19 cellular contexts compared by ENCODE assay signal in genomic region chr20:33407251-33407650, GRCh38. TPM values are rescaled to one million over a fixed set of nuclear protein-coding genes. Genes with fewer than 3 reads are reported as not detected.
DNase-seq lines count a peak whose midpoint lies in the region; ATAC-seq and TF ChIP-seq lines count a peak whose summit lies in the region.
"Had no signal": no experiment of that assay in that cellular context is flagged by ENCODE, and none has a peak within 500 bp of the region (broad histone marks: within the 10 kb centered on the region; RNA-seq: fewer than 3 reads in every experiment).

No MANE protein-coding gene starts in this region.

- peak overlapping the region; percentile 49 for H3K27ac Mint-ChIP-seq in activated CD8-positive, alpha-beta T cell treated with anti-CD3 and anti-CD28 coated beads, Interleukin-2, amount 10 ng/mL, durations not matched to agents 7 days and 5 days
- H3K27ac Mint-ChIP-seq in memory B cell: peak overlapping the region; percentile 76
- H3K27ac Mint-ChIP-seq: WTC11 had no signal

- H3K36me3 Mint-ChIP-seq in activated CD8-positive, alpha-beta T cell treated with anti-CD3 and anti-CD28 coated beads, Interleukin-2, amount 10 ng/mL, durations not matched to agents 7 days and 5 days (ENCODE audit: low read depth): peaks cover 13% of the 10 kb centered on the region
- peaks cover 10% of the 10 kb centered on the region for H3K36me3 Mint-ChIP-seq in memory B cell

- H3K9me3 Mint-ChIP-seq in activated CD8-positive, alpha-beta T cell treated with anti-CD3 and anti-CD28 coated beads, Interleukin-2, amount 10 ng/mL, durations not matched to agents 7 days and 5 days (ENCODE audit: insufficient read depth): no peaks in the 10 kb centered on the region
- H3K9me3 Mint-ChIP-seq in memory B cell: no peaks in the 10 kb centered on the region

- no peaks in the 10 kb centered on the region for H3K9me3 ChIP-seq in MM.1S (replicated peaks; ENCODE audit: insufficient read depth, low read length)
- H3K9me3 ChIP-seq: adrenal gland had no signal

- peaks cover 10% of the 10 kb centered on the region for H3K4me1 Mint-ChIP-seq in activated CD8-positive, alpha-beta T cell treated with anti-CD3 and anti-CD28 coated beads, Interleukin-2, amount 10 ng/mL, durations not matched to agents 7 days and 5 days (ENCODE audit: low read depth)
- peaks cover 42% of the 10 kb centered on the region for H3K4me1 Mint-ChIP-seq in memory B cell

- no peaks in the 10 kb centered on the region for H3K36me3 ChIP-seq in MM.1S (replicated peaks; ENCODE audit: insufficient read depth, low read length)

- H4K20me1 ChIP-seq in MM.1S (ENCODE audit: insufficient read depth, low read length): no peaks in the 10 kb centered on the region

- H3K27me3 ChIP-seq in MM.1S (replicated peaks; ENCODE audit: insufficient read depth, low read length): no peaks in the 10 kb centered on the region
- H3K27me3 ChIP-seq: adrenal gland had no signal

- no peak overlapping the region for H3K9ac ChIP-seq in MM.1S (ENCODE audit: low read length)

- no peak overlapping the region for H3K4me3 ChIP-seq in MM.1S (ENCODE audit: low read length)
- H3K4me3 ChIP-seq: adrenal gland, coronary artery had no signal

- CTCF ChIA-PET in activated CD8-positive, alpha-beta T cell treated with anti-CD3 and anti-CD28 coated beads, Interleukin-2, amount 10 ng/mL, durations not matched to agents 7 days and 5 days (lab: Charles Lee): no interaction called here

- H3K4me2 ChIP-seq in MM.1S (ENCODE audit: low read depth, low read length): no peak overlapping the region

- no peaks in the 10 kb centered on the region for H3K9me2 ChIP-seq in MM.1S (replicated peaks; ENCODE audit: insufficient read depth, low read length)

- H3K27me3 Mint-ChIP-seq in activated CD8-positive, alpha-beta T cell treated with anti-CD3 and anti-CD28 coated beads, Interleukin-2, amount 10 ng/mL, durations not matched to agents 7 days and 5 days (ENCODE audit: low read depth): no peaks in the 10 kb centered on the region
- H3K27me3 Mint-ChIP-seq in memory B cell: no peaks in the 10 kb centered on the region

- no peak overlapping the region for H3K27ac ChIP-seq in MM.1S (ENCODE audit: low read length)
- H3K27ac ChIP-seq: adrenal gland, coronary artery had no signal

- ATAC-seq in activated CD8-positive, alpha-beta T cell treated with anti-CD3 and anti-CD28 coated beads, Interleukin-2, amount 10 ng/mL, durations not matched to agents 7 days and 5 days: no peak
- no peak for ATAC-seq in memory B cell (ENCODE audit: low read depth)
- no peak for ATAC-seq in HG03280 (IDR thresholded peaks at IDR 0.05; ENCODE audit: unreplicated experiment)
- ATAC-seq in GM18858 (IDR thresholded peaks at IDR 0.05; ENCODE audit: unreplicated experiment): no peak
- ATAC-seq: WTC11 had no signal

- no peaks in the 10 kb centered on the region for H3F3A ChIP-seq in MM.1S (ENCODE audit: insufficient read depth, low read length)

- DNase-seq in EH (ENCODE audit: low read depth) (peak; percentile 29), MV-4-11 (lab: John Stamatoyannopoulos, UW) (peak; percentile 96), memory B cell (ENCODE audit: low spot score in 2 of 2) (no peak), MM.1S (no peak)
- DNase-seq in activated CD8-positive, alpha-beta T cell treated with anti-CD3 and anti-CD28 coated beads, Interleukin-2, amount 10 ng/mL, durations not matched to agents 7 days and 5 days: no peak
- no peak for DNase-seq in effector CD4-positive, alpha-beta T cell
- DNase-seq: activated T-cell treated with anti-CD3 and anti-CD28 coated beads for 4 hours; adrenal gland; DMS79 treated with DMSO at 0.1 percent for 48 hours; GOT3; kidney; NCI-H1092; SHP77 treated with DMSO at 0.1 percent for 48 hours; stimulated activated CD4-positive, alpha-beta T cell treated with anti-CD3 and anti-CD28 coated beads, Interleukin-2, amount 100 ng/mL, for 48 hours; stimulated activated naive CD4-positive, alpha-beta T cell had no signal

- H2AFZ ChIP-seq in MM.1S (ENCODE audit: low read length): no peak overlapping the region

- no peak overlapping the region for H3K4me3 Mint-ChIP-seq in activated CD8-positive, alpha-beta T cell treated with anti-CD3 and anti-CD28 coated beads, Interleukin-2, amount 10 ng/mL, durations not matched to agents 7 days and 5 days
- peak overlapping the region; percentile 78 for H3K4me3 Mint-ChIP-seq in memory B cell
- H3K4me3 Mint-ChIP-seq: WTC11 had no signal

- POLR2A ChIA-PET in activated CD8-positive, alpha-beta T cell treated with anti-CD3 and anti-CD28 coated beads, Interleukin-2, amount 10 ng/mL, durations not matched to agents 7 days and 5 days (lab: Charles Lee): no interaction called here

- H3K4me1 ChIP-seq in MM.1S (ENCODE audit: low read length): no peaks in the 10 kb centered on the region

- TF ChIP-seq CTCF in MM.1S (IDR thresholded peaks at IDR 0.05; ENCODE audit: low read length): no peak

- no peaks in the 10 kb centered on the region for H3K79me2 ChIP-seq in MM.1S (ENCODE audit: low read length)

RNA-seq across cellular contexts. Expression of gene CDK5RAP1, which starts 5.9 kb away (rescaled TPM):
- total RNA-seq in activated CD8-positive, alpha-beta T cell treated with anti-CD3 and anti-CD28 coated beads, Interleukin-2, amount 10 ng/mL, durations not matched to agents 7 days and 5 days: 10 to 100 TPM; 32.9 to 37.5 TPM

RNA-seq across cellular contexts. Expression of gene SNTA1, which starts 36.3 kb away (rescaled TPM):
- 10 to 100 TPM; 13.1 to 13.4 TPM for total RNA-seq in activated CD8-positive, alpha-beta T cell treated with anti-CD3 and anti-CD28 coated beads, Interleukin-2, amount 10 ng/mL, durations not matched to agents 7 days and 5 days

Comparison
In these comparisons a context has a peak if more than half of its experiments do, and no peak if none do; other contexts are left out.
1. DNase-seq: peak in EH (single experiment) and MV-4-11 (single experiment); none in activated CD8-positive, alpha-beta T cell treated with anti-CD3 and anti-CD28 coated beads, Interleukin-2, amount 10 ng/mL, durations not matched to agents 7 days and 5 days (single experiment), memory B cell (0 of 2), MM.1S (single experiment) and effector CD4-positive, alpha-beta T cell (single experiment).